In genomic region chr7:30330134-30331111, GRCh38 we compare ENCODE assay signal across 8 cellular contexts. TPM values are rescaled to one million over a fixed set of nuclear protein-coding genes. Genes with fewer than 3 reads are reported as not detected.
DNase-seq lines count a peak whose midpoint lies in the region; ATAC-seq and TF ChIP-seq lines count a peak whose summit lies in the region.

No MANE protein-coding gene starts in this region.

- peak overlapping the region; percentile 26 for H3K27ac Mint-ChIP-seq in activated T-helper 17 cell treated with anti-CD3 and anti-CD28 coated beads, Interleukin-2, amount 50 U/mL, for 72 hours

- no peak overlapping the region for H3K4me3 ChIP-seq in HAP-1

- H3K4me3 Mint-ChIP-seq in activated T-helper 17 cell treated with anti-CD3 and anti-CD28 coated beads, Interleukin-2, amount 50 U/mL, for 72 hours, result peak overlapping the region; percentile 65

- TF ChIP-seq CTCF in GM10248 (IDR thresholded peaks at IDR 0.05; ENCODE audit: control extremely low read depth, extremely low read depth, low read depth, missing control alignments), result no peak
- TF ChIP-seq CTCF in RWPE1 (conservative IDR thresholded peaks at IDR 0.05; ENCODE audit: low read depth), result no peak

- peaks cover 42% of the 10 kb centered on the region for H3K4me1 Mint-ChIP-seq in activated T-helper 17 cell treated with anti-CD3 and anti-CD28 coated beads, Interleukin-2, amount 50 U/mL, for 72 hours

- peaks cover 43% of the 10 kb centered on the region for H3K4me1 ChIP-seq in HAP-1

- POLR2A ChIA-PET in GM10248 (lab: Yijun Ruan, JAX) (no interaction called here), RWPE1 (lab: Yijun Ruan, JAX; ENCODE audit: low non-redundant PET) (no interaction called here)

- no peaks in the 10 kb centered on the region for H3K36me3 ChIP-seq in HAP-1 (replicated peaks)

- peaks cover 10% of the 10 kb centered on the region for H3K36me3 Mint-ChIP-seq in activated T-helper 17 cell treated with anti-CD3 and anti-CD28 coated beads, Interleukin-2, amount 50 U/mL, for 72 hours (ENCODE audit: low read depth)

- no peaks in the 10 kb centered on the region; the same call in 1 of the 2 replicates for H3K9me3 ChIP-seq in HAP-1

- no peaks in the 10 kb centered on the region for H3K27me3 ChIP-seq in HAP-1 (ENCODE audit: low read depth)

- ATAC-seq in GM21381 (IDR thresholded peaks at IDR 0.05; ENCODE audit: unreplicated experiment) (peak; percentile 92), HG03558 (IDR thresholded peaks at IDR 0.05; ENCODE audit: extremely low read depth, unreplicated experiment) (peak; percentile 68)
- ATAC-seq in activated T-helper 17 cell treated with anti-CD3 and anti-CD28 coated beads, Interleukin-2, amount 50 U/mL, for 72 hours (replicated peaks), result peak; percentile 98

- in situ Hi-C loops in HAP-1 (cut with MboI; ENCODE audit: low sequenced_read_pairs), result no loop called here

- CTCF ChIA-PET in GM10248 (lab: Yijun Ruan, JAX), result interaction anchor here (0.9 to 2.7 kb wide), 7 partner anchors 8 to 219 kb away, joined by 3 to 13 read pairs (median 4); no protein-coding TSS in a partner anchor
- CTCF ChIA-PET in RWPE1 (lab: Yijun Ruan, JAX), result no interaction called here

- H3K27ac ChIP-seq in RWPE1, result no peak overlapping the region

- H3K9me3 Mint-ChIP-seq in activated T-helper 17 cell treated with anti-CD3 and anti-CD28 coated beads, Interleukin-2, amount 50 U/mL, for 72 hours, result no peaks in the 10 kb centered on the region

- DNase-seq in GM10248 (ENCODE audit: extremely low spot score) (peak; percentile 26), RWPE1 (ENCODE audit: low spot score) (no peak), HAP-1 (ENCODE audit: low spot score in 2 of 2) (no peak), globus pallidus (ENCODE audit: low spot score) (no peak), dermis blood vessel endothelial cell (no peak)

- H3K27me3 Mint-ChIP-seq in activated T-helper 17 cell treated with anti-CD3 and anti-CD28 coated beads, Interleukin-2, amount 50 U/mL, for 72 hours, result no peaks in the 10 kb centered on the region

RNA-seq across cellular contexts. Expression of gene ZNRF2, which starts 46.0 kb away (rescaled TPM):
- total RNA-seq in activated T-helper 17 cell treated with anti-CD3 and anti-CD28 coated beads, Interleukin-2, amount 50 U/mL, for 72 hours, result 1 to 10 TPM; 6.7 to 9.8 TPM
- 9.5 and 13.4 TPM in 2 replicates for total RNA-seq in dermis blood vessel endothelial cell
